In the genomic region with DNA sequence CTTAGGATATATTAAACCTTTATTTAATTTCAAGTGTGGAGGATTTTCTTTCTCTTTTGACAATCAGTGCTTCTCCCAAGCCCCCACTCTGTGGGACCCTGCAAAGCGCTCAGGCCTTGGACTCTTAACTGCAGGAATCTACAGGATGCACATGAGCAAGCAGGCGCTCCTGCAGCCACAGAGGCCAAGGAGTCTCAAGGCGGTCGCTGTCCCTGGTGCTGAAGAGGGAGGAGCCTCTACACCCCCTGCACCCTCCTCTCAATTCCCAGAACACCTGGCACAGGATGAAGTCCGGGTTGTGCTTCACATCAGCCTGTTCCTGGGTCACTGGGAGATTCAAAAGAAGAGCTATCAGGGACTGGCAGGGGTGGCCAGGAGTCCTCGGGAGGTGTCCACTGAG, we compare ENCODE assay signal across 23 cellular contexts. TPM values are rescaled to one million over a fixed set of nuclear protein-coding genes. Genes with fewer than 3 reads are reported as not detected.
"Had no signal": no experiment of that assay in that cellular context is flagged by ENCODE, and none has a peak within 500 bp of the region (broad histone marks: within the 10 kb centered on the region; RNA-seq: fewer than 3 reads in every experiment).

No MANE protein-coding gene starts in this region.

- H3K27ac ChIP-seq: ascending aorta, coronary artery, foreskin keratinocyte, parathyroid adenoma, sigmoid colon had no signal

- FAIRE-seq: islet of Langerhans had no signal

- H3K36me3 ChIP-seq: ascending aorta, sigmoid colon had no signal

- H2AFZ ChIP-seq: parathyroid adenoma had no signal

- H3K4me3 Mint-ChIP-seq: activated T-cell treated with anti-CD3 and anti-CD28 coated beads, Interleukin-2, amount 50 U/mL, for 24 hours; mesothelial cell of epicardium; natural killer cell treated with Interleukin-12 subunit alpha and Interleukin-12 subunit beta and Interleukin-15 and Interleukin-18, amount 100 ng/mL, for 72 hours; WTC11 had no signal

- ATAC-seq: foreskin keratinocyte; left cardiac atrium; natural killer cell treated with Interleukin-12 subunit alpha and Interleukin-12 subunit beta and Interleukin-15 and Interleukin-18, amount 100 ng/mL, for 72 hours; WTC11 had no signal

- H3K4me1 ChIP-seq: ascending aorta, foreskin keratinocyte, parathyroid adenoma, sigmoid colon had no signal

- H3K36me3 Mint-ChIP-seq: natural killer cell treated with Interleukin-12 subunit alpha and Interleukin-12 subunit beta and Interleukin-15 and Interleukin-18, amount 100 ng/mL, for 72 hours had no signal

- H3K9me3 ChIP-seq: ascending aorta had no signal

- H3K27ac Mint-ChIP-seq: activated T-cell treated with anti-CD3 and anti-CD28 coated beads, Interleukin-2, amount 50 U/mL, for 24 hours; activated T-helper 2 cell treated with anti-CD3 and anti-CD28 coated beads, Interferon-gamma antibody, Interleukin-2, Interleukin-4, amounts not matched to agents 10 μg/mL and 5 μg/mL and 100 μg/mL, durations not matched to agents 14 hours and 24 hours and 36 hours; mesothelial cell of epicardium; natural killer cell treated with Interleukin-12 subunit alpha and Interleukin-12 subunit beta and Interleukin-15 and Interleukin-18, amount 100 ng/mL, for 72 hours; WTC11 had no signal

- H3K9me3 Mint-ChIP-seq: activated T-cell treated with anti-CD3 and anti-CD28 coated beads, Interleukin-2, amount 50 U/mL, for 24 hours; activated T-helper 2 cell treated with anti-CD3 and anti-CD28 coated beads, Interferon-gamma antibody, Interleukin-2, Interleukin-4, amounts not matched to agents 10 μg/mL and 5 μg/mL and 100 μg/mL, durations not matched to agents 14 hours and 24 hours and 36 hours; natural killer cell treated with Interleukin-12 subunit alpha and Interleukin-12 subunit beta and Interleukin-15 and Interleukin-18, amount 100 ng/mL, for 72 hours had no signal

- DNase-seq: activated naive CD4-positive, alpha-beta T cell treated with Interleukin-2 at 50 U/mL for 16 hours; activated T-cell treated with anti-CD3 and anti-CD28 coated beads, Interleukin-2, amount 50 U/mL, for 24 hours; foreskin keratinocyte; glutamatergic neuron; hippocampal formation; left cardiac atrium; sigmoid colon; stimulated activated naive CD4-positive, alpha-beta T cell had no signal

- H3K4me1 Mint-ChIP-seq: mesothelial cell of epicardium, WTC11 had no signal

- H3K9ac ChIP-seq: parathyroid adenoma had no signal

- H3K4me3 ChIP-seq: ascending aorta, coronary artery, lung, sigmoid colon had no signal

- H3K79me2 ChIP-seq: parathyroid adenoma had no signal

- H3K27me3 ChIP-seq: ascending aorta, foreskin keratinocyte had no signal

RNA-seq across cellular contexts. Expression of a gene that starts 13.5 kb away (rescaled TPM):
- total RNA-seq: activated T-helper 2 cell treated with anti-CD3 and anti-CD28 coated beads, Interferon-gamma antibody, Interleukin-2, Interleukin-4, amounts not matched to agents 10 μg/mL and 5 μg/mL and 100 μg/mL, durations not matched to agents 14 hours and 24 hours and 36 hours; ascending aorta; epithelial cell of proximal tubule; fibroblast of lung; foreskin keratinocyte; left cardiac atrium; lung; mesothelial cell of epicardium; natural killer cell treated with Interleukin-12 subunit alpha and Interleukin-12 subunit beta and Interleukin-15 and Interleukin-18, amount 100 ng/mL, for 72 hours; sigmoid colon; T-helper 2 cell treated with Interferon-gamma antibody and Interleukin-4, amounts not matched to agents 100 ng/mL and 5 ng/mL, for 36 hours; ureter; WTC11 had no signal
- polyA plus RNA-seq: adipose tissue, fibroblast of lung, foreskin keratinocyte, lung, sigmoid colon, thymus had no signal

RNA-seq across cellular contexts. Expression of a gene that starts 28.0 kb away (rescaled TPM):
- total RNA-seq: activated T-helper 2 cell treated with anti-CD3 and anti-CD28 coated beads, Interferon-gamma antibody, Interleukin-2, Interleukin-4, amounts not matched to agents 10 μg/mL and 5 μg/mL and 100 μg/mL, durations not matched to agents 14 hours and 24 hours and 36 hours; epithelial cell of proximal tubule; fibroblast of lung; mesothelial cell of epicardium; natural killer cell treated with Interleukin-12 subunit alpha and Interleukin-12 subunit beta and Interleukin-15 and Interleukin-18, amount 100 ng/mL, for 72 hours; T-helper 2 cell treated with Interferon-gamma antibody and Interleukin-4, amounts not matched to agents 100 ng/mL and 5 ng/mL, for 36 hours; WTC11 had no signal
- polyA plus RNA-seq: fibroblast of lung had no signal
